Comparison of ENCODE assay signal across 15 cellular contexts in the genomic region with DNA sequence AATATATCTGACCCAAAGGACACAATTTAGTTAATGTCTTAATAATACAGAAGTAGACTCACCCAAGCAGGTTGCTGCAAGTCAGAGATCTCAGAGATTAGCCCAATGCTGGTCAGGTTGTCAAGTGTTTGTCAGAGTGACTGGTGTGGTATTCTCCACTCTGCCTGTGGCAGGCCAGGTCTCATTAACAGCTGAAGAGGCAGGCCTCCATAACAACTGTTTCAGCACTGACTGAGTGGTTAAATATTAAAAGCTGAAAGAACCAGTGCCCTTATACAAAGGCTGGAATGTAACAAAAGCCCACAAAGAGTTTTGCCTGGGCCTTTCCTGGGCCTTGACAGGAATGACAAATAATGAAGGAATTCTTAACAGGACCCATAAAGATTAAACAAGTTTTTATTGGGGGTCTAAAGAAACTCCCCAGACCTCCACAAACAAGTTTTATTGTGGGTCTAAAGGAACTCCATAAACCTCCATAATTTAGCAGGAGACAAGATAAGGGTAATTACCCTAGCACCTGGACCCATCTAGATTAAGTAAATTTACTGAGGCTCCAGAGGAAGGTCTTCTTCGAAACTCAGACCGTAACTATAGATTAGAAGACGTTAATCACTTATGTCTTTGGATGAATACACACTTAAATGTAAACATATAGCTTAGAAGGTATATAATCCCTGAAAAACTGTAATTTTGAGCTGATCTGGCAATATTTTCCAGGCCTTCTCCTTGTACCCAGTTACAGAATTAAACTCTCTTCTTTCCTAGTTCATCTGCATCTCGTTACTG. TPM values are rescaled to one million over a fixed set of nuclear protein-coding genes. Genes with fewer than 3 reads are reported as not detected.
DNase-seq lines count a peak whose midpoint lies in the region; ATAC-seq, FAIRE-seq and TF ChIP-seq lines count a peak whose summit lies in the region.
"Had no signal": no experiment of that assay in that cellular context is flagged by ENCODE, and none has a peak within 500 bp of the region (broad histone marks: within the 10 kb centered on the region; RNA-seq: fewer than 3 reads in every experiment).

No MANE protein-coding gene starts in this region.

- H3K4me1 Mint-ChIP-seq in Calu3 (ENCODE audit: low read depth, unreplicated experiment) (peaks cover 28% of the 10 kb centered on the region), nephron (peaks cover 44% of the 10 kb centered on the region)
- H3K4me1 Mint-ChIP-seq in activated CD8-positive, alpha-beta memory T cell treated with anti-CD3 and anti-CD28 coated beads, Interleukin-2, amount 10 ng/mL, durations not matched to agents 7 days and 5 days, result no peaks in the 10 kb centered on the region
- H3K4me1 Mint-ChIP-seq: central memory CD8-positive, alpha-beta T cell; stimulated activated memory B cell treated with anti-CD40 and anti-IgM and Interleukin-4, amounts not matched to agents 10 μg/mL and 1 μg/mL and 100 μg/mL, for 72 hours had no signal

- H3K4me3 Mint-ChIP-seq in Calu3 (ENCODE audit: low read depth, unreplicated experiment) (no peak overlapping the region), nephron (peak overlapping the region; percentile 0 to 55 (median 32))
- H3K4me3 Mint-ChIP-seq in activated CD8-positive, alpha-beta memory T cell treated with anti-CD3 and anti-CD28 coated beads, Interleukin-2, amount 10 ng/mL, durations not matched to agents 7 days and 5 days, result no peak overlapping the region
- H3K4me3 Mint-ChIP-seq: central memory CD8-positive, alpha-beta T cell; stimulated activated memory B cell treated with anti-CD40 and anti-IgM and Interleukin-4, amounts not matched to agents 10 μg/mL and 1 μg/mL and 100 μg/mL, for 72 hours had no signal

- ATAC-seq in activated CD8-positive, alpha-beta memory T cell treated with anti-CD3 and anti-CD28 coated beads, Interleukin-2, amount 10 ng/mL, durations not matched to agents 7 days and 5 days, result no peak
- ATAC-seq: stimulated activated memory B cell treated with anti-CD40 and anti-IgM and Interleukin-4, amounts not matched to agents 10 μg/mL and 1 μg/mL and 100 μg/mL, for 72 hours had no signal

- peak; percentile 77 for FAIRE-seq in endometrium (lab: Jason Lieb, UNC)

- intact Hi-C loops in Calu3 (cut with micrococcal nuclease; ENCODE audit: unreplicated experiment), result no loop called here

- TF ChIP-seq CTCF in Calu3 (IDR thresholded peaks at IDR 0.05; ENCODE audit: unreplicated experiment) (no peak), nephron (IDR thresholded peaks at IDR 0.05; ENCODE audit: unreplicated experiment in 3 of 3) (no peak)

- no peaks in the 10 kb centered on the region for H3K27me3 ChIP-seq in HUES64 (ENCODE audit: insufficient read depth, low read length)
- H3K27me3 ChIP-seq: BLaER1 had no signal

- H3K27ac ChIP-seq in HUES64 (ENCODE audit: low read depth, low read length), result peak overlapping the region; percentile 6; the same call in 1 of the 2 replicates
- H3K27ac ChIP-seq: BLaER1 had no signal

- H3K4me1 ChIP-seq in HUES64 (ENCODE audit: insufficient read depth, low read length), result peaks cover 21% of the 10 kb centered on the region

- H3K27me3 Mint-ChIP-seq in Calu3 (ENCODE audit: unreplicated experiment) (no peaks in the 10 kb centered on the region), nephron (ENCODE audit: low read depth) (no peaks in the 10 kb centered on the region)
- H3K27me3 Mint-ChIP-seq in activated CD8-positive, alpha-beta memory T cell treated with anti-CD3 and anti-CD28 coated beads, Interleukin-2, amount 10 ng/mL, durations not matched to agents 7 days and 5 days, result peaks cover 3% of the 10 kb centered on the region

- H3K9me3 ChIP-seq in HUES64 (ENCODE audit: insufficient read depth, low read depth, low read length), result no peaks in the 10 kb centered on the region

- H3K4me3 ChIP-seq in HUES64 (ENCODE audit: low read length), result no peak overlapping the region; the same call in 1 of the 2 replicates
- H3K4me3 ChIP-seq: BLaER1 had no signal

- H3K36me3 ChIP-seq in HUES64 (ENCODE audit: insufficient read depth, low read length), result no peaks in the 10 kb centered on the region
- H3K36me3 ChIP-seq: BLaER1 had no signal

- no TSS peak for BruUV-seq in Calu3 (replicated peaks; lab: Mats Ljungman, UMichigan)

- H3K9me3 Mint-ChIP-seq in Calu3 (ENCODE audit: low read depth, unreplicated experiment) (no peaks in the 10 kb centered on the region), nephron (peaks cover 5% of the 10 kb centered on the region)
- no peaks in the 10 kb centered on the region for H3K9me3 Mint-ChIP-seq in activated CD8-positive, alpha-beta memory T cell treated with anti-CD3 and anti-CD28 coated beads, Interleukin-2, amount 10 ng/mL, durations not matched to agents 7 days and 5 days (ENCODE audit: low read depth)
- H3K9me3 Mint-ChIP-seq: central memory CD8-positive, alpha-beta T cell had no signal

- CTCF ChIA-PET in Calu3 (lab: Charles Lee), result no interaction called here
- CTCF ChIA-PET in activated CD8-positive, alpha-beta memory T cell treated with anti-CD3 and anti-CD28 coated beads, Interleukin-2, amount 10 ng/mL, durations not matched to agents 7 days and 5 days (lab: Charles Lee), result no interaction called here

- no peak overlapping the region for H3K9ac ChIP-seq in HUES64 (ENCODE audit: low read depth, low read length)
- H3K9ac ChIP-seq: BLaER1 had no signal

- H3K27ac Mint-ChIP-seq in Calu3 (ENCODE audit: unreplicated experiment) (no peak overlapping the region), nephron (peak overlapping the region; percentile 92 to 99 (median 98))
- H3K27ac Mint-ChIP-seq in activated CD8-positive, alpha-beta memory T cell treated with anti-CD3 and anti-CD28 coated beads, Interleukin-2, amount 10 ng/mL, durations not matched to agents 7 days and 5 days, result no peak overlapping the region
- H3K27ac Mint-ChIP-seq: stimulated activated memory B cell treated with anti-CD40 and anti-IgM and Interleukin-4, amounts not matched to agents 10 μg/mL and 1 μg/mL and 100 μg/mL, for 72 hours had no signal

- 84% methylated on average over 3 of the region's 4 CpGs for WGBS in HUES64

- H3K36me3 Mint-ChIP-seq in Calu3 (ENCODE audit: insufficient read depth, unreplicated experiment) (no peaks in the 10 kb centered on the region), nephron (ENCODE audit: low read depth) (peaks cover 6% of the 10 kb centered on the region)
- H3K36me3 Mint-ChIP-seq in activated CD8-positive, alpha-beta memory T cell treated with anti-CD3 and anti-CD28 coated beads, Interleukin-2, amount 10 ng/mL, durations not matched to agents 7 days and 5 days, result no peaks in the 10 kb centered on the region
- H3K36me3 Mint-ChIP-seq: stimulated activated memory B cell treated with anti-CD40 and anti-IgM and Interleukin-4, amounts not matched to agents 10 μg/mL and 1 μg/mL and 100 μg/mL, for 72 hours had no signal

- DNase-seq in Calu3 (peak; percentile 29), amniotic stem cell (lab: John Stamatoyannopoulos, UW) (no peak), SW 1271 (lab: John Stamatoyannopoulos, UW) (no peak)
- no peak for DNase-seq in activated CD8-positive, alpha-beta memory T cell treated with anti-CD3 and anti-CD28 coated beads, Interleukin-2, amount 10 ng/mL, durations not matched to agents 7 days and 5 days
- no peak for DNase-seq in activated CD4-positive, alpha-beta T cell treated with anti-CD3 and anti-CD28 coated beads for 4 hours
- DNase-seq: activated CD4-positive, alpha-beta T cell treated with anti-CD3 and anti-CD28 coated beads, Interleukin-2, amount 50 U/mL, for 1 hour; stimulated activated CD4-positive, alpha-beta T cell treated with anti-CD3 and anti-CD28 coated beads, Interleukin-1b, Interleukin-23, amount 100 ng/mL, for 48 hours; T-helper 1 cell had no signal

RNA-seq across cellular contexts. Expression of gene SULT1C2, which starts 26.9 kb away (rescaled TPM):
- 2.0 and 5.2 TPM in 2 replicates for total RNA-seq in Calu3 (2022)
- 0.50 TPM for polyA plus RNA-seq in HUES64 (2013, experiment 1 of 2)
- polyA plus RNA-seq in HUES64 (2013, experiment 2 of 2), result 3.1 TPM
- not detected for total RNA-seq in activated CD8-positive, alpha-beta memory T cell treated with anti-CD3 and anti-CD28 coated beads, Interleukin-2, amount 10 ng/mL, durations not matched to agents 7 days and 5 days
- polyA plus RNA-seq: fibroblast of lung had no signal

Comparison
In these comparisons a context has a peak if more than half of its experiments do, and no peak if none do; other contexts are left out.
1. H3K27ac Mint-ChIP-seq: peak in nephron (3 of 3); none in Calu3 (single experiment) and activated CD8-positive, alpha-beta memory T cell treated with anti-CD3 and anti-CD28 coated beads, Interleukin-2, amount 10 ng/mL, durations not matched to agents 7 days and 5 days (single experiment).
2. H3K4me3 Mint-ChIP-seq: peak in nephron (3 of 3); none in Calu3 (single experiment) and activated CD8-positive, alpha-beta memory T cell treated with anti-CD3 and anti-CD28 coated beads, Interleukin-2, amount 10 ng/mL, durations not matched to agents 7 days and 5 days (single experiment).